1 cellular context compared by ENCODE assay signal in genomic region chr1:53121319-53122172, GRCh38.
TF ChIP-seq lines count a peak whose summit lies in the region.

No MANE protein-coding gene starts in this region.

TF ChIP-seq in HepG2, 621 proteins besides CTCF, POLR2A, EP300 and RAD21 (continued from another document and continues in another):
- 0 out of 2 replicates have a peak, but pooled peaks have one; percentile 36 for TF ChIP-seq ZMYM2 (CRISPR knock-in tag; IDR thresholded peaks at IDR 0.05)
- 0 out of 2 replicates have a peak, but pooled peaks have one; percentile 45 for TF ChIP-seq ELF3 (CRISPR knock-in tag; IDR thresholded peaks at IDR 0.05)
- peak; percentile 82 for TF ChIP-seq HNRNPK (IDR thresholded peaks at IDR 0.05; ENCODE audit: low read depth, low read length, poor library complexity, severe bottlenecking)
- TF ChIP-seq SRY (CRISPR knock-in tag; IDR thresholded peaks at IDR 0.05): 0 out of 2 replicates have a peak, but pooled peaks have one; percentile 55
- TF ChIP-seq, protein P1, sequence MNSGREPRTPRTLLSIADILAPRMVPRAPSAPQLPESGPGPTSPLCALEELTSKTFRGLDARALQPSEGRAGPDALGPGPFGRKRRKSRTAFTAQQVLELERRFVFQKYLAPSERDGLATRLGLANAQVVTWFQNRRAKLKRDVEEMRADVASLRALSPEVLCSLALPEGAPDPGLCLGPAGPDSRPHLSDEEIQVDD (CRISPR knock-in tag; IDR thresholded peaks at IDR 0.05; ENCODE audit: borderline replicate concordance): no peak
- no peak for TF ChIP-seq NFRKB (IDR thresholded peaks at IDR 0.05)
- TF ChIP-seq EHMT2 (IDR thresholded peaks at IDR 0.05; ENCODE audit: borderline replicate concordance, low read depth, low read length): peak; percentile 38; the same call in 1 of the 2 replicates
- 0 out of 2 replicates have a peak, but pooled peaks have one; percentile 64 for TF ChIP-seq ZNF616 (CRISPR knock-in tag; IDR thresholded peaks at IDR 0.05; ENCODE audit: low read depth)
- TF ChIP-seq, protein P2, sequence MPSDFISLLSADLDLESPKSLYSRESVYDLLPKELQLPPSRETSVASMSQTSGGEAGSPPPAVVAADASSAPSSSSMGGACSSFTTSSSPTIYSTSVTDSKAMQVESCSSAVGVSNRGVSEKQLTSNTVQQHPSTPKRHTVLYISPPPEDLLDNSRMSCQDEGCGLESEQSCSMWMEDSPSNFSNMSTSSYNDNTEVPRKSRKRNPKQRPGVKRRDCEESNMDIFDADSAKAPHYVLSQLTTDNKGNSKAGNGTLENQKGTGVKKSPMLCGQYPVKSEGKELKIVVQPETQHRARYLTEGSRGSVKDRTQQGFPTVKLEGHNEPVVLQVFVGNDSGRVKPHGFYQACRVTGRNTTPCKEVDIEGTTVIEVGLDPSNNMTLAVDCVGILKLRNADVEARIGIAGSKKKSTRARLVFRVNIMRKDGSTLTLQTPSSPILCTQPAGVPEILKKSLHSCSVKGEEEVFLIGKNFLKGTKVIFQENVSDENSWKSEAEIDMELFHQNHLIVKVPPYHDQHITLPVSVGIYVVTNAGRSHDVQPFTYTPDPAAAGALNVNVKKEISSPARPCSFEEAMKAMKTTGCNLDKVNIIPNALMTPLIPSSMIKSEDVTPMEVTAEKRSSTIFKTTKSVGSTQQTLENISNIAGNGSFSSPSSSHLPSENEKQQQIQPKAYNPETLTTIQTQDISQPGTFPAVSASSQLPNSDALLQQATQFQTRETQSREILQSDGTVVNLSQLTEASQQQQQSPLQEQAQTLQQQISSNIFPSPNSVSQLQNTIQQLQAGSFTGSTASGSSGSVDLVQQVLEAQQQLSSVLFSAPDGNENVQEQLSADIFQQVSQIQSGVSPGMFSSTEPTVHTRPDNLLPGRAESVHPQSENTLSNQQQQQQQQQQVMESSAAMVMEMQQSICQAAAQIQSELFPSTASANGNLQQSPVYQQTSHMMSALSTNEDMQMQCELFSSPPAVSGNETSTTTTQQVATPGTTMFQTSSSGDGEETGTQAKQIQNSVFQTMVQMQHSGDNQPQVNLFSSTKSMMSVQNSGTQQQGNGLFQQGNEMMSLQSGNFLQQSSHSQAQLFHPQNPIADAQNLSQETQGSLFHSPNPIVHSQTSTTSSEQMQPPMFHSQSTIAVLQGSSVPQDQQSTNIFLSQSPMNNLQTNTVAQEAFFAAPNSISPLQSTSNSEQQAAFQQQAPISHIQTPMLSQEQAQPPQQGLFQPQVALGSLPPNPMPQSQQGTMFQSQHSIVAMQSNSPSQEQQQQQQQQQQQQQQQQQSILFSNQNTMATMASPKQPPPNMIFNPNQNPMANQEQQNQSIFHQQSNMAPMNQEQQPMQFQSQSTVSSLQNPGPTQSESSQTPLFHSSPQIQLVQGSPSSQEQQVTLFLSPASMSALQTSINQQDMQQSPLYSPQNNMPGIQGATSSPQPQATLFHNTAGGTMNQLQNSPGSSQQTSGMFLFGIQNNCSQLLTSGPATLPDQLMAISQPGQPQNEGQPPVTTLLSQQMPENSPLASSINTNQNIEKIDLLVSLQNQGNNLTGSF (CRISPR knock-in tag; IDR thresholded peaks at IDR 0.05): no peak
- TF ChIP-seq PHF8 (CRISPR knock-in tag; IDR thresholded peaks at IDR 0.05): peak; percentile 41; the same call in 1 of the 2 replicates
- TF ChIP-seq MZF1 (CRISPR knock-in tag; IDR thresholded peaks at IDR 0.05; ENCODE audit: borderline replicate concordance): peak; percentile 78; the same call in 1 of the 2 replicates
- no peak for TF ChIP-seq SSRP1 (CRISPR knock-in tag; IDR thresholded peaks at IDR 0.05)
- no peak for TF ChIP-seq ZNF354B (CRISPR knock-in tag; IDR thresholded peaks at IDR 0.05)
- TF ChIP-seq MAX (IDR thresholded peaks at IDR 0.05): peak; percentile 94
- TF ChIP-seq ZNF282 (IDR thresholded peaks at IDR 0.05; ENCODE audit: partially characterized antibody): no peak
- TF ChIP-seq LRRFIP1 (CRISPR knock-in tag; conservative IDR thresholded peaks at IDR 0.05): no peak
- TF ChIP-seq KDM2A (CRISPR knock-in tag; IDR thresholded peaks at IDR 0.05; ENCODE audit: borderline replicate concordance, low read depth): peak; percentile 73; the same call in 1 of the 2 replicates
- no peak for TF ChIP-seq ZFAT (CRISPR knock-in tag; conservative IDR thresholded peaks at IDR 0.05)
- TF ChIP-seq GPN1 (CRISPR knock-in tag; IDR thresholded peaks at IDR 0.05; ENCODE audit: borderline replicate concordance): no peak
- TF ChIP-seq TCF7L2 (IDR thresholded peaks at IDR 0.05; ENCODE audit: low read depth, low read length): no peak
- TF ChIP-seq, protein P3, sequence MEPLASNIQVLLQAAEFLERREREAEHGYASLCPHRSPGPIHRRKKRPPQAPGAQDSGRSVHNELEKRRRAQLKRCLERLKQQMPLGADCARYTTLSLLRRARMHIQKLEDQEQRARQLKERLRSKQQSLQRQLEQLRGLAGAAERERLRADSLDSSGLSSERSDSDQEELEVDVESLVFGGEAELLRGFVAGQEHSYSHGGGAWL (CRISPR knock-in tag; IDR thresholded peaks at IDR 0.05): no peak
- peak; percentile 92 for TF ChIP-seq HIC2 (CRISPR knock-in tag; IDR thresholded peaks at IDR 0.05; ENCODE audit: low read depth)
- no peak for TF ChIP-seq RNF219 (CRISPR knock-in tag; IDR thresholded peaks at IDR 0.05)
- peak in 1 of 2 experiments; percentile 34; a peak in 1 of 4 replicates for TF ChIP-seq HMGXB4 (CRISPR knock-in tag; IDR thresholded peaks at IDR 0.05; ENCODE audit: borderline replicate concordance in 1 of 2, low read depth in 1 of 2)
- TF ChIP-seq REXO4 (CRISPR knock-in tag; IDR thresholded peaks at IDR 0.05; ENCODE audit: borderline replicate concordance): no peak
- no peak for TF ChIP-seq XBP1 (CRISPR knock-in tag; IDR thresholded peaks at IDR 0.05)
- no peak for TF ChIP-seq TAF15 (IDR thresholded peaks at IDR 0.05; ENCODE audit: low read depth, low read length, poor library complexity, severe bottlenecking)
- TF ChIP-seq ZNF746 (CRISPR knock-in tag; IDR thresholded peaks at IDR 0.05): peak; percentile 83; the same call in 1 of the 2 replicates
- TF ChIP-seq ZNF558 (CRISPR knock-in tag; IDR thresholded peaks at IDR 0.05; ENCODE audit: borderline replicate concordance): no peak
- TF ChIP-seq RXRA (CRISPR knock-in tag; IDR thresholded peaks at IDR 0.05): peak; percentile 59
- TF ChIP-seq GABPA (IDR thresholded peaks at IDR 0.05; ENCODE audit: low read depth, low read length): no peak
- peak; percentile 55 for TF ChIP-seq GABPA (CRISPR knock-in tag; IDR thresholded peaks at IDR 0.05; ENCODE audit: low read depth)
- no peak for TF ChIP-seq ZNF333 (CRISPR knock-in tag; IDR thresholded peaks at IDR 0.05; ENCODE audit: borderline replicate concordance)
- no peak for TF ChIP-seq ZMAT5 (CRISPR knock-in tag; IDR thresholded peaks at IDR 0.05; ENCODE audit: borderline replicate concordance, low read depth)
- peak; percentile 92 for TF ChIP-seq MYC (CRISPR knock-in tag; IDR thresholded peaks at IDR 0.05; ENCODE audit: borderline replicate concordance)
- 0 out of 2 replicates have a peak, but pooled peaks have one; percentile 63 for TF ChIP-seq ZNF724P (CRISPR knock-in tag; IDR thresholded peaks at IDR 0.05; ENCODE audit: borderline replicate concordance)
- TF ChIP-seq CENPBD1 (CRISPR knock-in tag; IDR thresholded peaks at IDR 0.05; ENCODE audit: borderline replicate concordance, low read depth): no peak
- TF ChIP-seq CHD2 (IDR thresholded peaks at IDR 0.05; ENCODE audit: low read depth, low read length): 0 out of 2 replicates have a peak, but pooled peaks have one; percentile 12
- TF ChIP-seq SALL2 (CRISPR knock-in tag; IDR thresholded peaks at IDR 0.05): peak; percentile 72; the same call in 1 of the 2 replicates
- no peak; the same call in 1 of the 2 replicates for TF ChIP-seq SP5 (CRISPR knock-in tag; IDR thresholded peaks at IDR 0.05; ENCODE audit: borderline replicate concordance, low read depth)
- TF ChIP-seq HNF4A (CRISPR knock-in tag; IDR thresholded peaks at IDR 0.05): peak; percentile 87
- TF ChIP-seq RFX5 (IDR thresholded peaks at IDR 0.05; ENCODE audit: low read depth, low read length): no peak
- TF ChIP-seq ELF4 (CRISPR knock-in tag; IDR thresholded peaks at IDR 0.05; ENCODE audit: borderline replicate concordance): no peak
- TF ChIP-seq, protein P4, sequence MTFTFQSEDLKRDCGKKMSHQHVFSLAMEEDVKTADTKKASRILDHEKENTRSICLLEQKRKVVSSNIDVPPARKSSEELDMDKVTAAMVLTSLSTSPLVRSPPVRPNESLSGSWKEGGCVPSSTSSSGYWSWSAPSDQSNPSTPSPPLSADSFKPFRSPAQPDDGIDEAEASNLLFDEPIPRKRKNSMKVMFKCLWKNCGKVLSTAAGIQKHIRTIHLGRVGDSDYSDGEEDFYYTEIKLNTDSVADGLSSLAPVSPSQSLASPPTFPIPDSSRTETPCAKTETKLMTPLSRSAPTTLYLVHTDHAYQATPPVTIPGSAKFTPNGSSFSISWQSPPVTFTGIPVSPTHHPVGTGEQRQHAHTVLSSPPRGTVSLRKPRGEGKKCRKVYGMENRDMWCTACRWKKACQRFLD (CRISPR knock-in tag; IDR thresholded peaks at IDR 0.05; ENCODE audit: borderline replicate concordance): no peak
- no peak for TF ChIP-seq SRSF4 (IDR thresholded peaks at IDR 0.05; ENCODE audit: low read depth, low read length, poor library complexity, severe bottlenecking)
- no peak for TF ChIP-seq KDM1A (CRISPR knock-in tag; IDR thresholded peaks at IDR 0.05)
- no peak for TF ChIP-seq ZNF484 (CRISPR knock-in tag; IDR thresholded peaks at IDR 0.05; ENCODE audit: borderline replicate concordance, low read depth)
- TF ChIP-seq ZNF678 (CRISPR knock-in tag; IDR thresholded peaks at IDR 0.05): no peak
- TF ChIP-seq TEAD3 (CRISPR knock-in tag; optimal IDR thresholded peaks at IDR 0.05; ENCODE audit: borderline replicate concordance): peak; percentile 79
- TF ChIP-seq ZNF20 (CRISPR knock-in tag; IDR thresholded peaks at IDR 0.05): no peak
- TF ChIP-seq ATF7-NPFF (CRISPR knock-in tag; IDR thresholded peaks at IDR 0.05; ENCODE audit: low read depth): no peak
- peak; percentile 43; the same call in 1 of the 2 replicates for TF ChIP-seq ZNF563 (CRISPR knock-in tag; IDR thresholded peaks at IDR 0.05)
